ENCODE assay signal across 19 cellular contexts in genomic region chr5:55039843-55040242, GRCh38. TPM values are rescaled to one million over a fixed set of nuclear protein-coding genes. Genes with fewer than 3 reads are reported as not detected.
A peak's percentile ranks its signal among the peaks of the same experiment; 100 is the strongest.
DNase-seq lines count a peak whose midpoint lies in the region; ATAC-seq and TF ChIP-seq lines count a peak whose summit lies in the region.
"Had no signal": no experiment of that assay in that cellular context is flagged by ENCODE, and none has a peak within 500 bp of the region (broad histone marks: within the 10 kb centered on the region; RNA-seq: fewer than 3 reads in every experiment).

No MANE protein-coding gene starts in this region.

- H3K4me3 ChIP-seq in mammary epithelial cell (replicated peaks in 1 of 3; ENCODE audit: insufficient read depth in 1 of 3, low read depth in 2 of 3, low read length in 3 of 3) (no peak overlapping the region), fibroblast of pulmonary artery (replicated peaks; ENCODE audit: low read depth, low read length) (no peak overlapping the region), gastroesophageal sphincter (no peak overlapping the region)
- H3K4me3 ChIP-seq: SK-N-MC had no signal

- no peak overlapping the region for H2BK12ac ChIP-seq in H9 (ENCODE audit: insufficient read length, low read depth, low read length)

- no peaks in the 10 kb centered on the region for H4K20me1 ChIP-seq in mammary epithelial cell (ENCODE audit: insufficient read depth, low read length)
- H4K20me1 ChIP-seq in H9 (ENCODE audit: control insufficient read depth, insufficient read depth, insufficient read length): no peaks in the 10 kb centered on the region

- H4K8ac ChIP-seq in H9 (replicated peaks; ENCODE audit: insufficient read length, low read depth, low read length): no peak overlapping the region

- dilution Hi-C loops in mammary epithelial cell (cut with HindIII; ENCODE audit: low sequenced_read_pairs): no loop called here

- H3K27ac ChIP-seq in mammary epithelial cell (ENCODE audit: insufficient read depth, low read depth, low read length): no peak overlapping the region
- H3K27ac ChIP-seq in gastroesophageal sphincter: no peak overlapping the region
- H3K27ac ChIP-seq in H9 (ENCODE audit: insufficient read length, low read depth, low read length): no peak overlapping the region
- H3K27ac ChIP-seq: SK-N-MC had no signal

- CTCF ChIA-PET in mammary epithelial cell (lab: Charles Lee; ENCODE audit: low non-redundant PET): no interaction called here

- H3K4ac ChIP-seq in H9 (ENCODE audit: low read depth, low read length): no peak overlapping the region

- H2BK5ac ChIP-seq in H9 (ENCODE audit: insufficient read length, low read length): no peak overlapping the region

- H3K4me2 ChIP-seq in mammary epithelial cell (ENCODE audit: insufficient read depth, low read depth, low read length) (no peak overlapping the region), H9 (ENCODE audit: insufficient read depth, insufficient read length, low read length) (no peak overlapping the region)

- in situ Hi-C loops in mammary epithelial cell (cut with MboI; ENCODE audit: low sequenced_read_pairs in 2 of 2): no loop called here

- H3K9ac ChIP-seq in mammary epithelial cell (ENCODE audit: insufficient read depth, low read length) (no peak overlapping the region), H9 (ENCODE audit: extremely low read depth, insufficient read length, low read length) (no peak overlapping the region)

- H3K36me3 ChIP-seq in mammary epithelial cell (ENCODE audit: insufficient read depth, low read length): no peaks in the 10 kb centered on the region
- H3K36me3 ChIP-seq in gastroesophageal sphincter: no peaks in the 10 kb centered on the region

- no peak overlapping the region; a peak in 1 of 7 replicates for H3K27ac Mint-ChIP-seq in H9
- H3K27ac Mint-ChIP-seq: CD8-positive, alpha-beta T cell had no signal

- no peaks in the 10 kb centered on the region for H3K27me3 Mint-ChIP-seq in H9 (ENCODE audit: low read depth)

- TF ChIP-seq CTCF in mammary epithelial cell (conservative IDR thresholded peaks at IDR 0.05 in 1 of 2, IDR thresholded peaks at IDR 0.05 in 1 of 2; ENCODE audit: extremely low read depth in 1 of 2, insufficient read depth in 1 of 2, low read depth in 1 of 2, low read length in 2 of 2) (no peak), fibroblast of pulmonary artery (IDR thresholded peaks at IDR 0.05; ENCODE audit: low read length, missing control alignments) (no peak), omental fat pad (IDR thresholded peaks at IDR 0.05) (no peak), gastroesophageal sphincter (IDR thresholded peaks at IDR 0.05) (no peak), H9 (conservative IDR thresholded peaks at IDR 0.05) (no peak)

- H2AK5ac ChIP-seq in H9 (ENCODE audit: insufficient read length, low read length): no peak overlapping the region

- no peaks in the 10 kb centered on the region for H3K9me3 ChIP-seq in mammary epithelial cell (replicated peaks; ENCODE audit: insufficient read depth, low read length)
- no peaks in the 10 kb centered on the region for H3K9me3 ChIP-seq in gastroesophageal sphincter
- no peaks in the 10 kb centered on the region for H3K9me3 ChIP-seq in H9 (ENCODE audit: control insufficient read depth, low read depth, low read length)

- no peak overlapping the region for H3T11ph ChIP-seq in H9 (ENCODE audit: low read length)

- TF ChIP-seq POLR2A in gastroesophageal sphincter (IDR thresholded peaks at IDR 0.05): no peak

- H2AFZ ChIP-seq in mammary epithelial cell (ENCODE audit: low read depth, low read length): no peak overlapping the region
- H2AFZ ChIP-seq in H9 (ENCODE audit: low read length): no peak overlapping the region

- 67% methylated on average over 3 of the region's 3 CpGs for WGBS in mammary epithelial cell (ENCODE audit: low coverage, missing lambda C conversion rate)
- 63 to 81% methylated on average over 2 of the region's 3 CpGs for WGBS in gastroesophageal sphincter (ENCODE audit: low coverage in 1 of 2), 2 donors
- WGBS in H9 (ENCODE audit: extremely low coverage, insufficient read length, low lambda C conversion rate): no CpG with 5 or more reads among the region's 3 CpGs

- no peak overlapping the region for H3K4me3 Mint-ChIP-seq in H9
- H3K4me3 Mint-ChIP-seq: CD8-positive, alpha-beta T cell had no signal

- TF ChIP-seq EP300 in gastroesophageal sphincter (IDR thresholded peaks at IDR 0.05): no peak

- H2BK20ac ChIP-seq in H9 (ENCODE audit: low read depth, low read length, poor library complexity, severe bottlenecking): no peak overlapping the region

- no peaks in the 10 kb centered on the region for H3K4me1 ChIP-seq in mammary epithelial cell (ENCODE audit: insufficient read depth, low read length)
- no peaks in the 10 kb centered on the region for H3K4me1 ChIP-seq in gastroesophageal sphincter
- no peaks in the 10 kb centered on the region for H3K4me1 ChIP-seq in H9 (ENCODE audit: insufficient read depth, low read length)

- peaks cover 3% of the 10 kb centered on the region for H3K27me3 ChIP-seq in mammary epithelial cell (ENCODE audit: insufficient read depth, low read length)
- peaks cover 4% of the 10 kb centered on the region for H3K27me3 ChIP-seq in gastroesophageal sphincter
- no peaks in the 10 kb centered on the region for H3K27me3 ChIP-seq in H9 (ENCODE audit: insufficient read depth, low read length)

- no peaks in the 10 kb centered on the region; a peak in 1 of 5 replicates for H3K9me3 Mint-ChIP-seq in H9
- H3K9me3 Mint-ChIP-seq: CD8-positive, alpha-beta T cell had no signal

- H3K18ac ChIP-seq in H9 (ENCODE audit: insufficient read length, low read depth, low read length): no peak overlapping the region

- intact Hi-C loops in mammary epithelial cell (cut with micrococcal nuclease): no loop called here

- H2BK120ac ChIP-seq in H9 (ENCODE audit: low read depth, low read length, poor library complexity, severe bottlenecking): no peak overlapping the region

- DNase-seq in H4 (ENCODE audit: low spot score) (peak; percentile 25), NCI-H226 (peak; percentile 41), mammary epithelial cell (peak; percentile 16), fibroblast of pulmonary artery (ENCODE audit: low read depth) (peak; percentile 22), omental fat pad (ENCODE audit: low spot score) (no peak), NCI-H2029 treated with DMSO at 0.1 percent for 48 hours (lab: John Stamatoyannopoulos, UW) (no peak), H9 (no peak)
- DNase-seq: CD8-positive, alpha-beta T cell; DMS 273 treated with DMSO at 0.1 percent for 48 hours; H7; Kasumi-1; NCI-H1436 treated with DMSO at 0.1 percent for 48 hours; NCI-H345; NCI-H526 treated with DMSO at 0.1 percent for 48 hours; NK-92 treated with Interleukin-12 subunit alpha and Interleukin-12 subunit beta, amount 100 ng/mL, for 24 hours; PC-3 had no signal

- H3K79me2 ChIP-seq in mammary epithelial cell (ENCODE audit: insufficient read depth, low read length): no peaks in the 10 kb centered on the region
- H3K79me2 ChIP-seq in H9 (ENCODE audit: insufficient read depth, low read length): no peaks in the 10 kb centered on the region

- no peak overlapping the region for H4K5ac ChIP-seq in H9 (ENCODE audit: insufficient read length, low read depth, low read length)

- no peak overlapping the region for H4K91ac ChIP-seq in H9 (ENCODE audit: insufficient read length, low read depth, low read length)

- no peaks in the 10 kb centered on the region for H3K79me1 ChIP-seq in H9 (ENCODE audit: insufficient read depth, low read depth, low read length, poor library complexity, severe bottlenecking)

- no peaks in the 10 kb centered on the region for H3K36me3 Mint-ChIP-seq in H9 (ENCODE audit: insufficient read depth in 1 of 3, low read depth in 3 of 3)
- H3K36me3 Mint-ChIP-seq: CD8-positive, alpha-beta T cell had no signal

- no peak overlapping the region for H3K56ac ChIP-seq in H9 (ENCODE audit: insufficient read length, low read depth, low read length)

- H3K4me1 Mint-ChIP-seq in H9: peaks cover 11 to 14% of the 10 kb centered on the region in 2 experiments

- no peak for ATAC-seq in omental fat pad (ENCODE audit: low FRiP score)
- no peak for ATAC-seq in gastroesophageal sphincter
- ATAC-seq: CD8-positive, alpha-beta T cell; PC-3 had no signal

- no peak overlapping the region for H3K14ac ChIP-seq in H9 (ENCODE audit: insufficient read depth, low read length)

- H3K23me2 ChIP-seq in H9 (ENCODE audit: insufficient read length, low read depth, low read length, poor library complexity, severe bottlenecking): no peaks in the 10 kb centered on the region

- no peak overlapping the region for H2BK15ac ChIP-seq in H9 (ENCODE audit: low read depth, low read length)

- BruUV-seq in mammary epithelial cell (replicated peaks; lab: Mats Ljungman, UMichigan): no TSS peak

- no peak overlapping the region for H3K23ac ChIP-seq in H9 (ENCODE audit: insufficient read length, low read depth, low read length)

RNA-seq across cellular contexts. Expression of gene GZMK, which starts 15.8 kb away (rescaled TPM):
- not detected in 2 replicates for total RNA-seq in H4 (2014; rRNA removed; shearing (Covaris generic))
- total RNA-seq in mammary epithelial cell (not detected), omental fat pad (1 to 10 TPM in 3 of 4 donors, not detected in 1; 2.7 to 4.4 (median 3.1) TPM), gastroesophageal sphincter (1 to 10 TPM in 2 of 4 donors, under 1 TPM in 1, not detected in 1; 0.19 to 2.6 (median 1.8) TPM), H9 (2021) (not detected in 2 replicates)
- polyA plus RNA-seq in mammary epithelial cell: not detected
- polyA minus RNA-seq in mammary epithelial cell: not detected
- total RNA-seq: H7, PC-3 had no signal
- polyA plus RNA-seq: BJ had no signal

RNA-seq across cellular contexts. Expression of gene ESM1, which starts 54.5 kb away (rescaled TPM):
- total RNA-seq in H4 (2014; rRNA removed; shearing (Covaris generic)): not detected in 2 replicates
- total RNA-seq in mammary epithelial cell (under 1 TPM in 1 of 2 donors, not detected in 1; 0.33 TPM), omental fat pad (under 1 TPM in 1 of 4 donors, not detected in 3; 0.36 TPM), gastroesophageal sphincter (under 1 TPM in 1 of 4 donors, not detected in 3; 0.13 TPM), H9 (2021) (not detected in 2 replicates)
- polyA plus RNA-seq in mammary epithelial cell: not detected
- not detected for polyA minus RNA-seq in mammary epithelial cell
- total RNA-seq: CD8-positive, alpha-beta T cell; H7 had no signal

Comparison
In these comparisons a context has a peak if more than half of its experiments do, and no peak if none do; other contexts are left out.
1. DNase-seq: peak in H4 (single experiment), NCI-H226 (single experiment), mammary epithelial cell (single experiment) and fibroblast of pulmonary artery (single experiment); none in omental fat pad (single experiment), NCI-H2029 treated with DMSO at 0.1 percent for 48 hours (single experiment) and H9 (single experiment).